Comparison of ENCODE assay signal across 8 cellular contexts in genomic region chr5:139671096-139671841, GRCh38. TPM values are rescaled to one million over a fixed set of nuclear protein-coding genes. Genes with fewer than 3 reads are reported as not detected.
DNase-seq lines count a peak whose midpoint lies in the region; ATAC-seq and TF ChIP-seq lines count a peak whose summit lies in the region.

No MANE protein-coding gene starts in this region.

- H3K36me3 ChIP-seq in SK-N-SH (replicated peaks in 1 of 2; ENCODE audit: control insufficient read depth in 1 of 2, insufficient read depth in 2 of 2, low read length in 1 of 2) (no peaks in the 10 kb centered on the region), left ventricle myocardium inferior (no peaks in the 10 kb centered on the region), gastrocnemius medialis (no peaks in the 10 kb centered on the region)

- H3K9me2 ChIP-seq in SK-N-SH: no peaks in the 10 kb centered on the region

- ATAC-seq in gastrocnemius medialis (no peak), GM19452 (IDR thresholded peaks at IDR 0.05; ENCODE audit: unreplicated experiment) (no peak), HG03135 (IDR thresholded peaks at IDR 0.05; ENCODE audit: unreplicated experiment) (no peak)

- no peak for TF ChIP-seq CTCF in GM13976 (IDR thresholded peaks at IDR 0.05; ENCODE audit: borderline replicate concordance, control extremely low read depth, extremely low read depth, insufficient read depth, missing control alignments)
- TF ChIP-seq CTCF in SK-N-SH (IDR thresholded peaks at IDR 0.05): no peak
- TF ChIP-seq CTCF in left ventricle myocardium inferior (IDR thresholded peaks at IDR 0.05; ENCODE audit: borderline replicate concordance): no peak
- no peak for TF ChIP-seq CTCF in gastrocnemius medialis (IDR thresholded peaks at IDR 0.05 in 4 of 5, conservative IDR thresholded peaks at IDR 0.05 in 1 of 5)

- H3K4me2 ChIP-seq in SK-N-SH: peak overlapping the region; percentile 55; the same call in 1 of the 2 replicates

- CTCF ChIA-PET in SK-N-SH (lab: Yijun Ruan, JAX): interaction anchor here (0.7 to 14.9 kb wide), 10 partner anchors 10 to 104 kb away, joined by 3 to 177 read pairs (median 6); no protein-coding TSS in a partner anchor

- peaks cover 54 to 88% of the 10 kb centered on the region in 2 experiments for H3K4me1 ChIP-seq in SK-N-SH (ENCODE audit: control insufficient read depth in 1 of 2, insufficient read depth in 2 of 2, low read depth in 1 of 2, low read length in 1 of 2)
- peaks cover 93% of the 10 kb centered on the region for H3K4me1 ChIP-seq in left ventricle myocardium inferior
- H3K4me1 ChIP-seq in gastrocnemius medialis: peaks cover 93 to 95% of the 10 kb centered on the region in 2 donors

- H2AFZ ChIP-seq in SK-N-SH (ENCODE audit: low read depth): no peak overlapping the region

- TF ChIP-seq POLR2A in gastrocnemius medialis (IDR thresholded peaks at IDR 0.05): no peak

- H3K27me3 ChIP-seq in SK-N-SH (ENCODE audit: insufficient read depth): no peaks in the 10 kb centered on the region
- no peaks in the 10 kb centered on the region for H3K27me3 ChIP-seq in left ventricle myocardium inferior (ENCODE audit: low read depth)
- no peaks in the 10 kb centered on the region for H3K27me3 ChIP-seq in gastrocnemius medialis

- peaks cover 59% of the 10 kb centered on the region for H4K20me1 ChIP-seq in SK-N-SH (ENCODE audit: insufficient read depth)

- TF ChIP-seq EP300 in SK-N-SH (IDR thresholded peaks at IDR 0.05; ENCODE audit: borderline replicate concordance in 1 of 2, low read depth in 1 of 2, low read length in 1 of 2): no peak

- no peaks in the 10 kb centered on the region for H3K9me3 ChIP-seq in SK-N-SH
- H3K9me3 ChIP-seq in left ventricle myocardium inferior (replicated peaks): no peaks in the 10 kb centered on the region
- H3K9me3 ChIP-seq in gastrocnemius medialis: no peaks in the 10 kb centered on the region

- peaks cover 26% of the 10 kb centered on the region for H3F3A ChIP-seq in SK-N-SH (replicated peaks; ENCODE audit: insufficient read depth)

- H3K79me2 ChIP-seq in SK-N-SH (ENCODE audit: insufficient read depth): peaks cover 96% of the 10 kb centered on the region

- H3K4me3 ChIP-seq in SK-N-SH (ENCODE audit: low read depth in 2 of 2, low read length in 1 of 2): no peak overlapping the region
- peak overlapping the region; percentile 62 for H3K4me3 ChIP-seq in left ventricle myocardium inferior
- H3K4me3 ChIP-seq in gastrocnemius medialis: peak overlapping the region; percentile 3 to 45 (median 16)

- POLR2A ChIA-PET in SK-N-SH (lab: Yijun Ruan, JAX): interaction anchor here (0.9 to 3.9 kb wide), 5 partner anchors 11 to 39 kb away, joined by 3 to 23 read pairs (median 22); partner anchors contain the start of gene CXXC5

- intact Hi-C loops in left ventricle myocardium inferior (cut with micrococcal nuclease) (no loop called here), gastrocnemius medialis (cut with DNase I; ENCODE audit: low total_unique reads) (no loop called here)

- 35% methylated on average over 11 of the region's 20 CpGs for WGBS in SK-N-SH (ENCODE audit: low lambda C conversion rate)

- peak overlapping the region; percentile 26 to 99 for H3K27ac ChIP-seq in SK-N-SH (ENCODE audit: low read depth in 2 of 2, low read length in 1 of 2)
- H3K27ac ChIP-seq in left ventricle myocardium inferior (replicated peaks): peak overlapping the region; percentile 91
- peak overlapping the region; percentile 97 to 99 (median 98) for H3K27ac ChIP-seq in gastrocnemius medialis

- in situ Hi-C loops in GM13976 (cut with MboI; ENCODE audit: low sequenced_read_pairs, unreplicated experiment) (no loop called here), gastrocnemius medialis (cut with MboI; ENCODE audit: low sequenced_read_pairs in 4 of 4) (no loop called here)

- no peak for TF ChIP-seq RAD21 in SK-N-SH (IDR thresholded peaks at IDR 0.05; ENCODE audit: low read length)

- DNase-seq in GM13976 (ENCODE audit: low spot score) (peak; percentile 76), SK-N-SH (no peak), left ventricle myocardium inferior (peak; percentile 47), gastrocnemius medialis (no peak), NCI-H128 (lab: John Stamatoyannopoulos, UW; ENCODE audit: unreplicated experiment) (no peak), NCI-H2029 (lab: John Stamatoyannopoulos, UW) (no peak)

- H3K9ac ChIP-seq in SK-N-SH: no peak overlapping the region

TF ChIP-seq in SK-N-SH, 30 proteins besides CTCF, POLR2A, EP300 and RAD21:
- TF ChIP-seq YY1 (IDR thresholded peaks at IDR 0.05; ENCODE audit: low read depth): no peak
- TF ChIP-seq RXRA (IDR thresholded peaks at IDR 0.05; ENCODE audit: borderline replicate concordance, low read depth): no peak
- no peak for TF ChIP-seq TCF12 (IDR thresholded peaks at IDR 0.05)
- TF ChIP-seq POLR2AphosphoS5 (IDR thresholded peaks at IDR 0.05; ENCODE audit: low read depth, low read length): no peak
- TF ChIP-seq TAF1 (IDR thresholded peaks at IDR 0.05; ENCODE audit: borderline replicate concordance, low read depth, low read length): no peak
- no peak for TF ChIP-seq MEF2A (IDR thresholded peaks at IDR 0.05; ENCODE audit: borderline replicate concordance, low read depth)
- TF ChIP-seq USF2 (IDR thresholded peaks at IDR 0.05; ENCODE audit: borderline replicate concordance, low read depth, low read length): no peak
- no peak for TF ChIP-seq NRF1 (IDR thresholded peaks at IDR 0.05; ENCODE audit: low read depth, low read length)
- no peak for TF ChIP-seq TEAD4 (IDR thresholded peaks at IDR 0.05; ENCODE audit: borderline replicate concordance, insufficient read depth)
- TF ChIP-seq CHD2 (IDR thresholded peaks at IDR 0.05; ENCODE audit: low read length, partially characterized antibody): no peak
- no peak for TF ChIP-seq NFIC (IDR thresholded peaks at IDR 0.05; ENCODE audit: borderline replicate concordance)
- TF ChIP-seq SMC3 (IDR thresholded peaks at IDR 0.05; ENCODE audit: low read depth, low read length): no peak
- no peak for TF ChIP-seq JUND (IDR thresholded peaks at IDR 0.05)
- TF ChIP-seq ELF1 (IDR thresholded peaks at IDR 0.05): no peak
- TF ChIP-seq MXI1 (IDR thresholded peaks at IDR 0.05; ENCODE audit: low read depth, low read length): no peak
- TF ChIP-seq GABPA (IDR thresholded peaks at IDR 0.05; ENCODE audit: low read depth): no peak
- no peak for TF ChIP-seq MAX (IDR thresholded peaks at IDR 0.05; ENCODE audit: low read depth)
- no peak for TF ChIP-seq RFX5 (IDR thresholded peaks at IDR 0.05; ENCODE audit: low read length)
- no peak for TF ChIP-seq SIN3A (IDR thresholded peaks at IDR 0.05; ENCODE audit: borderline replicate concordance, low read depth, low read length)

RNA-seq across cellular contexts. Expression of gene CXXC5, which starts 23.1 kb away (rescaled TPM):
- polyA plus RNA-seq in SK-N-SH (2012; rRNA removed): 47.4 and 52.9 TPM in 2 replicates
- polyA plus RNA-seq in SK-N-SH (2012; cell fraction: cytosol; rRNA removed): 32.6 and 46.5 TPM in 2 replicates
- polyA plus RNA-seq in SK-N-SH (2012; cell fraction: nucleus; rRNA removed): 35.1 and 38.6 TPM in 2 replicates
- total RNA-seq in left ventricle myocardium inferior (56.9 TPM), gastrocnemius medialis (10 to 100 TPM; 38.5 to 83.8 (median 60.9) TPM)

Comparison
In these comparisons a context has a peak if more than half of its experiments do, and no peak if none do; other contexts are left out.
1. DNase-seq: peak in GM13976 (single experiment) and left ventricle myocardium inferior (single experiment); none in SK-N-SH (single experiment), gastrocnemius medialis (0 of 2), NCI-H128 (single experiment) and NCI-H2029 (single experiment).
2. H3K4me3 ChIP-seq: peak in left ventricle myocardium inferior (single experiment) and gastrocnemius medialis (4 of 4); none in SK-N-SH (0 of 2).
3. Peak in every context shown above with its lines, with median percentiles within 50 percentile points of each other: H3K27ac ChIP-seq.